In genomic region chrX:103763541-103763940, GRCh38 we compare ENCODE assay signal across 11 cellular contexts. TPM values are rescaled to one million over a fixed set of nuclear protein-coding genes. Genes with fewer than 3 reads are reported as not detected.
"Had no signal": no experiment of that assay in that cellular context is flagged by ENCODE, and none has a peak within 500 bp of the region (broad histone marks: within the 10 kb centered on the region; RNA-seq: fewer than 3 reads in every experiment).

No MANE protein-coding gene starts in this region.

RNA-seq across cellular contexts. Expression of gene PLP1, which starts 13.1 kb away (rescaled TPM):
- total RNA-seq: activated B cell treated with CpG ODN at 0.5 μM for 24 hours; activated CD4-positive, alpha-beta memory T cell treated with anti-CD3 and anti-CD28 coated beads for 36 hours; activated naive CD4-positive, alpha-beta T cell treated with anti-CD3 and anti-CD28 coated beads for 36 hours; activated naive CD4-positive, alpha-beta T cell treated with anti-CD3 and anti-CD28 coated beads, Interleukin-2, amount 50 U/mL, for 72 hours; activated T-cell treated with anti-CD3 and anti-CD28 coated beads, Interleukin-2, amount 50 U/mL, for 4 hours; activated T-helper 1 cell treated with anti-CD3 and anti-CD28 coated beads, Interleukin-12 subunit alpha, Interleukin-12 subunit beta, Interleukin-2, Interleukin-4 antibody, amounts not matched to agents 30 ng/mL and 10 ng/mL and 1 ng/mL, durations not matched to agents 14 hours and 24 hours and 36 hours; M059J; PC-3; SJSA1 had no signal

RNA-seq across cellular contexts. Expression of gene TMEM31, which starts 52.8 kb away (rescaled TPM):
- total RNA-seq: activated B cell treated with CpG ODN at 0.5 μM for 24 hours; activated T-cell treated with anti-CD3 and anti-CD28 coated beads, Interleukin-2, amount 50 U/mL, for 4 hours; activated T-helper 1 cell treated with anti-CD3 and anti-CD28 coated beads, Interleukin-12 subunit alpha, Interleukin-12 subunit beta, Interleukin-2, Interleukin-4 antibody, amounts not matched to agents 30 ng/mL and 10 ng/mL and 1 ng/mL, durations not matched to agents 14 hours and 24 hours and 36 hours; M059J; Peyer's patch; SJSA1 had no signal
- polyA plus RNA-seq: SK-N-SH had no signal
